ENCODE assay signal across 2 cellular contexts in the genomic region with DNA sequence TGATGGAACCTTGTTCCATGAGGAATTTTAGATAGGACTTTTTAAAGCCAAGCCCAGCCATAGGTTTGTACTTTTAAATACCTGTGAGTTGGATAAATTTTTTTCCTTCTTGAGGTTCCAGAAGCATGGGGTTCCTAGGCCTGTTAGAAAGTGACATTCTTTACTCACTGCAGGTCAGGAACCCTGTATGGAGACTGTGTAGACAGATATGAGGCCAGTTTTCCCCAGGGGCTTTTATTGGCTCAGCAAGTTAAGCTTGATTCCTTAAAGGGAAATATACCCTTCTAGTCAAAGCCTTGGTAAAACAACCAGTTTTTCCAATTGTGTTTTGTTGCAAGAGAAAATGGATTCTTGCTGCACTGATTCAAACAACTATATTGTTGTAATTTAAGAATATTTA.
A peak's percentile ranks its signal among the peaks of the same experiment; 100 is the strongest.
TF ChIP-seq lines count a peak whose summit lies in the region.

No MANE protein-coding gene starts in this region.

TF ChIP-seq in GM23338, 12 proteins besides CTCF, POLR2A, EP300 and RAD21 (continues in another document):
- TF ChIP-seq ZNF331 (CRISPR knock-in tag; IDR thresholded peaks at IDR 0.05; ENCODE audit: low read depth) (no peak), NANOG (IDR thresholded peaks at IDR 0.05; ENCODE audit: borderline replicate concordance) (no peak), CREB1 (CRISPR knock-in tag; IDR thresholded peaks at IDR 0.05; ENCODE audit: low read depth) (no peak), POLR2AphosphoS5 (IDR thresholded peaks at IDR 0.05; ENCODE audit: low read depth) (no peak), JUNB (IDR thresholded peaks at IDR 0.05; ENCODE audit: unreplicated experiment) (no peak), ZNF114 (CRISPR knock-in tag; IDR thresholded peaks at IDR 0.05) (no peak), STAT1 (IDR thresholded peaks at IDR 0.05; ENCODE audit: unreplicated experiment) (no peak), EZH2phosphoT487 (IDR thresholded peaks at IDR 0.05; ENCODE audit: unreplicated experiment) (no peak), EZH2 (IDR thresholded peaks at IDR 0.05; ENCODE audit: low read depth, unreplicated experiment) (no peak)
- TF ChIP-seq, protein P1, sequence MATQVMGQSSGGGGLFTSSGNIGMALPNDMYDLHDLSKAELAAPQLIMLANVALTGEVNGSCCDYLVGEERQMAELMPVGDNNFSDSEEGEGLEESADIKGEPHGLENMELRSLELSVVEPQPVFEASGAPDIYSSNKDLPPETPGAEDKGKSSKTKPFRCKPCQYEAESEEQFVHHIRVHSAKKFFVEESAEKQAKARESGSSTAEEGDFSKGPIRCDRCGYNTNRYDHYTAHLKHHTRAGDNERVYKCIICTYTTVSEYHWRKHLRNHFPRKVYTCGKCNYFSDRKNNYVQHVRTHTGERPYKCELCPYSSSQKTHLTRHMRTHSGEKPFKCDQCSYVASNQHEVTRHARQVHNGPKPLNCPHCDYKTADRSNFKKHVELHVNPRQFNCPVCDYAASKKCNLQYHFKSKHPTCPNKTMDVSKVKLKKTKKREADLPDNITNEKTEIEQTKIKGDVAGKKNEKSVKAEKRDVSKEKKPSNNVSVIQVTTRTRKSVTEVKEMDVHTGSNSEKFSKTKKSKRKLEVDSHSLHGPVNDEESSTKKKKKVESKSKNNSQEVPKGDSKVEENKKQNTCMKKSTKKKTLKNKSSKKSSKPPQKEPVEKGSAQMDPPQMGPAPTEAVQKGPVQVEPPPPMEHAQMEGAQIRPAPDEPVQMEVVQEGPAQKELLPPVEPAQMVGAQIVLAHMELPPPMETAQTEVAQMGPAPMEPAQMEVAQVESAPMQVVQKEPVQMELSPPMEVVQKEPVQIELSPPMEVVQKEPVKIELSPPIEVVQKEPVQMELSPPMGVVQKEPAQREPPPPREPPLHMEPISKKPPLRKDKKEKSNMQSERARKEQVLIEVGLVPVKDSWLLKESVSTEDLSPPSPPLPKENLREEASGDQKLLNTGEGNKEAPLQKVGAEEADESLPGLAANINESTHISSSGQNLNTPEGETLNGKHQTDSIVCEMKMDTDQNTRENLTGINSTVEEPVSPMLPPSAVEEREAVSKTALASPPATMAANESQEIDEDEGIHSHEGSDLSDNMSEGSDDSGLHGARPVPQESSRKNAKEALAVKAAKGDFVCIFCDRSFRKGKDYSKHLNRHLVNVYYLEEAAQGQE (IDR thresholded peaks at IDR 0.05; ENCODE audit: unreplicated experiment) = no peak
- TF ChIP-seq, protein P2, sequence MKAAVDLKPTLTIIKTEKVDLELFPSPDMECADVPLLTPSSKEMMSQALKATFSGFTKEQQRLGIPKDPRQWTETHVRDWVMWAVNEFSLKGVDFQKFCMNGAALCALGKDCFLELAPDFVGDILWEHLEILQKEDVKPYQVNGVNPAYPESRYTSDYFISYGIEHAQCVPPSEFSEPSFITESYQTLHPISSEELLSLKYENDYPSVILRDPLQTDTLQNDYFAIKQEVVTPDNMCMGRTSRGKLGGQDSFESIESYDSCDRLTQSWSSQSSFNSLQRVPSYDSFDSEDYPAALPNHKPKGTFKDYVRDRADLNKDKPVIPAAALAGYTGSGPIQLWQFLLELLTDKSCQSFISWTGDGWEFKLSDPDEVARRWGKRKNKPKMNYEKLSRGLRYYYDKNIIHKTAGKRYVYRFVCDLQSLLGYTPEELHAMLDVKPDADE (IDR thresholded peaks at IDR 0.05) = no peak

TF ChIP-seq in GM12878, 131 proteins besides CTCF, POLR2A, EP300 and RAD21:
- TF ChIP-seq ZSCAN29 (IDR thresholded peaks at IDR 0.05) (peak; percentile 97), MEF2B (IDR thresholded peaks at IDR 0.05; ENCODE audit: partially characterized antibody, poor library complexity, severe bottlenecking) (peak; percentile 44)
- TF ChIP-seq, protein P3, sequence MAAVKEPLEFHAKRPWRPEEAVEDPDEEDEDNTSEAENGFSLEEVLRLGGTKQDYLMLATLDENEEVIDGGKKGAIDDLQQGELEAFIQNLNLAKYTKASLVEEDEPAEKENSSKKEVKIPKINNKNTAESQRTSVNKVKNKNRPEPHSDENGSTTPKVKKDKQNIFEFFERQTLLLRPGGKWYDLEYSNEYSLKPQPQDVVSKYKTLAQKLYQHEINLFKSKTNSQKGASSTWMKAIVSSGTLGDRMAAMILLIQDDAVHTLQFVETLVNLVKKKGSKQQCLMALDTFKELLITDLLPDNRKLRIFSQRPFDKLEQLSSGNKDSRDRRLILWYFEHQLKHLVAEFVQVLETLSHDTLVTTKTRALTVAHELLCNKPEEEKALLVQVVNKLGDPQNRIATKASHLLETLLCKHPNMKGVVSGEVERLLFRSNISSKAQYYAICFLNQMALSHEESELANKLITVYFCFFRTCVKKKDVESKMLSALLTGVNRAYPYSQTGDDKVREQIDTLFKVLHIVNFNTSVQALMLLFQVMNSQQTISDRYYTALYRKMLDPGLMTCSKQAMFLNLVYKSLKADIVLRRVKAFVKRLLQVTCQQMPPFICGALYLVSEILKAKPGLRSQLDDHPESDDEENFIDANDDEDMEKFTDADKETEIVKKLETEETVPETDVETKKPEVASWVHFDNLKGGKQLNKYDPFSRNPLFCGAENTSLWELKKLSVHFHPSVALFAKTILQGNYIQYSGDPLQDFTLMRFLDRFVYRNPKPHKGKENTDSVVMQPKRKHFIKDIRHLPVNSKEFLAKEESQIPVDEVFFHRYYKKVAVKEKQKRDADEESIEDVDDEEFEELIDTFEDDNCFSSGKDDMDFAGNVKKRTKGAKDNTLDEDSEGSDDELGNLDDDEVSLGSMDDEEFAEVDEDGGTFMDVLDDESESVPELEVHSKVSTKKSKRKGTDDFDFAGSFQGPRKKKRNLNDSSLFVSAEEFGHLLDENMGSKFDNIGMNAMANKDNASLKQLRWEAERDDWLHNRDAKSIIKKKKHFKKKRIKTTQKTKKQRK (IDR thresholded peaks at IDR 0.05; ENCODE audit: low read depth, low read length) = no peak
